Comparison of ENCODE assay signal across 1 cellular context in genomic region chr9:120875954-120876841, GRCh38.
TF ChIP-seq lines count a peak whose summit lies in the region.

No MANE protein-coding gene starts in this region.

TF ChIP-seq in HepG2, 621 proteins besides CTCF, POLR2A, EP300 and RAD21 (continued from another document and continues in another):
- TF ChIP-seq REST (IDR thresholded peaks at IDR 0.05; ENCODE audit: borderline replicate concordance in 1 of 2, low read depth in 1 of 2, low read length in 2 of 2) (peak in 1 of 2 experiments; percentile 4; a peak in 1 of 4 replicates), ZNF891 (CRISPR knock-in tag; IDR thresholded peaks at IDR 0.05) (no peak), KDM5A (IDR thresholded peaks at IDR 0.05; ENCODE audit: borderline replicate concordance, low read length) (peak; percentile 54; the same call in 1 of the 2 replicates), RBFOX2 (IDR thresholded peaks at IDR 0.05; ENCODE audit: low read depth, low read length) (peak; percentile 79), ONECUT2 (CRISPR knock-in tag; IDR thresholded peaks at IDR 0.05) (no peak), HOXA9 (CRISPR knock-in tag; IDR thresholded peaks at IDR 0.05; ENCODE audit: borderline replicate concordance) (no peak), MED8 (CRISPR knock-in tag; IDR thresholded peaks at IDR 0.05; ENCODE audit: insufficient replicate concordance) (no peak), RFX5 (IDR thresholded peaks at IDR 0.05; ENCODE audit: low read depth, low read length) (no peak), ZNF569 (CRISPR knock-in tag; IDR thresholded peaks at IDR 0.05; ENCODE audit: borderline replicate concordance) (no peak), ZBTB25 (CRISPR knock-in tag; IDR thresholded peaks at IDR 0.05) (peak; percentile 95), CBFB (CRISPR knock-in tag; IDR thresholded peaks at IDR 0.05) (peak; percentile 10; the same call in 1 of the 2 replicates), DZIP1 (CRISPR knock-in tag; IDR thresholded peaks at IDR 0.05) (no peak), ZNF326 (CRISPR knock-in tag; IDR thresholded peaks at IDR 0.05; ENCODE audit: borderline replicate concordance) (no peak), GATA4 (IDR thresholded peaks at IDR 0.05; ENCODE audit: borderline replicate concordance, low read depth) (no peak), NR0B2 (CRISPR knock-in tag; IDR thresholded peaks at IDR 0.05) (0 out of 2 replicates have a peak, but pooled peaks have one; percentile 26), NR2F6 (IDR thresholded peaks at IDR 0.05) (no peak), NR2F6 (CRISPR knock-in tag; IDR thresholded peaks at IDR 0.05) (no peak), FOXO4 (CRISPR knock-in tag; conservative IDR thresholded peaks at IDR 0.05) (no peak), HOMEZ (CRISPR knock-in tag; IDR thresholded peaks at IDR 0.05; ENCODE audit: low read depth) (no peak), IKZF4 (CRISPR knock-in tag; IDR thresholded peaks at IDR 0.05; ENCODE audit: borderline replicate concordance, low read depth, not compliant biosample characterization) (no peak), ZNF800 (CRISPR knock-in tag; IDR thresholded peaks at IDR 0.05) (peak; percentile 57; the same call in 1 of the 2 replicates), KLF12 (CRISPR knock-in tag; IDR thresholded peaks at IDR 0.05; ENCODE audit: borderline replicate concordance) (no peak; the same call in 1 of the 2 replicates), LCORL (IDR thresholded peaks at IDR 0.05) (no peak), LCORL (CRISPR knock-in tag; IDR thresholded peaks at IDR 0.05) (peak; percentile 46; the same call in 1 of the 2 replicates), ZNF784 (CRISPR knock-in tag; IDR thresholded peaks at IDR 0.05; ENCODE audit: borderline replicate concordance) (0 out of 2 replicates have a peak, but pooled peaks have one; percentile 37), RNF219 (CRISPR knock-in tag; IDR thresholded peaks at IDR 0.05) (0 out of 2 replicates have a peak, but pooled peaks have one; percentile 39), CSRNP1 (CRISPR knock-in tag; IDR thresholded peaks at IDR 0.05) (peak; percentile 84; the same call in 1 of the 2 replicates), CEBPB (IDR thresholded peaks at IDR 0.05; ENCODE audit: borderline replicate concordance, low read depth, low read length) (no peak), FOXK1 (CRISPR knock-in tag; IDR thresholded peaks at IDR 0.05; ENCODE audit: borderline replicate concordance, low read depth) (no peak), CEBPZ (IDR thresholded peaks at IDR 0.05; ENCODE audit: low read length) (no peak), MAFK (conservative IDR thresholded peaks at IDR 0.05 in 1 of 2, IDR thresholded peaks at IDR 0.05 in 1 of 2; ENCODE audit: low read length in 2 of 2) (no peak), PHB2 (IDR thresholded peaks at IDR 0.05; ENCODE audit: partially characterized antibody) (no peak)
